ENCODE assay signal across 11 cellular contexts in the genomic region with DNA sequence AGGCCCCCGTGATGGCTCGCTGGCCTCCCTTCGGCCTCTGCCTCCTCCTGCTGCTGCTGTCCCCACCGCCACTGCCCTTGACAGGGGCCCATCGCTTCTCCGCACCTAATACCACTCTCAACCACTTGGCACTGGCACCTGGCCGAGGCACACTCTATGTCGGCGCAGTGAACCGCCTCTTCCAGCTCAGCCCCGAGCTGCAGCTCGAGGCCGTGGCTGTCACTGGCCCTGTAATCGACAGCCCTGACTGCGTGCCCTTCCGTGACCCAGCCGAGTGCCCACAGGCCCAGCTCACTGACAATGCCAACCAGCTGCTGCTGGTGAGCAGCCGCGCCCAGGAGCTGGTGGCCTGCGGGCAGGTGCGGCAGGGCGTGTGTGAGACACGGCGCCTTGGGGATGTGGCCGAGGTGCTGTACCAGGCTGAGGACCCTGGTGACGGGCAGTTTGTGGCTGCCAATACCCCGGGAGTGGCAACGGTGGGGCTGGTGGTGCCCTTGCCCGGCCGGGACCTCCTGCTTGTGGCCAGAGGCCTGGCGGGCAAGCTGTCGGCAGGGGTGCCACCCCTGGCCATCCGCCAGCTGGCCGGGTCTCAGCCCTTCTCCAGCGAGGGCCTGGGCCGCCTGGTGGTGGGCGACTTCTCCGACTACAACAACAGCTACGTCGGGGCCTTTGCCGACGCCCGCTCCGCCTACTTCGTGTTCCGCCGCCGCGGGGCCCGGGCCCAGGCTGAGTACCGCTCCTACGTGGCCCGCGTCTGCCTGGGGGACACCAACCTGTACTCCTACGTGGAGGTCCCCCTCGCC. TPM values are rescaled to one million over a fixed set of nuclear protein-coding genes. Genes with fewer than 3 reads are reported as not detected.
DNase-seq lines count a peak whose midpoint lies in the region; ATAC-seq and TF ChIP-seq lines count a peak whose summit lies in the region.
"Had no signal": no experiment of that assay in that cellular context is flagged by ENCODE, and none has a peak within 500 bp of the region (broad histone marks: within the 10 kb centered on the region; RNA-seq: fewer than 3 reads in every experiment).

No MANE protein-coding gene starts in this region.

- no peak overlapping the region for H3K27ac Mint-ChIP-seq in stimulated activated effector memory CD8-positive, alpha-beta T cell treated with anti-CD3 and anti-CD28 coated beads, Interleukin-12 subunit alpha, Interleukin-12 subunit beta, amount 100 ng/mL, for 72 hours
- H3K27ac Mint-ChIP-seq in osteocyte (ENCODE audit: unreplicated experiment) (no peak overlapping the region), Caco-2 (ENCODE audit: unreplicated experiment) (no peak overlapping the region)

- intact Hi-C loops in Panc1 (cut with micrococcal nuclease; ENCODE audit: unreplicated experiment) (loop anchor here (10.0 kb wide), 2 partner anchors 118 to 158 kb away; a partner anchor contains a TSS), Caco-2 (cut with micrococcal nuclease; ENCODE audit: unreplicated experiment) (no loop called here)

- peaks cover 7% of the 10 kb centered on the region for H3K4me1 Mint-ChIP-seq in stimulated activated effector memory CD8-positive, alpha-beta T cell treated with anti-CD3 and anti-CD28 coated beads, Interleukin-12 subunit alpha, Interleukin-12 subunit beta, amount 100 ng/mL, for 72 hours
- peaks cover 17% of the 10 kb centered on the region for H3K4me1 Mint-ChIP-seq in osteocyte (ENCODE audit: unreplicated experiment)
- H3K4me1 Mint-ChIP-seq in Caco-2 (ENCODE audit: low read depth, unreplicated experiment) = no peaks in the 10 kb centered on the region

- 0 out of 2 replicates have a peak overlapping the region, but pooled peaks have one; percentile 1 for H3K27ac ChIP-seq in Panc1 (ENCODE audit: low read length)

- H3K9me3 Mint-ChIP-seq in stimulated activated effector memory CD8-positive, alpha-beta T cell treated with anti-CD3 and anti-CD28 coated beads, Interleukin-12 subunit alpha, Interleukin-12 subunit beta, amount 100 ng/mL, for 72 hours = no peaks in the 10 kb centered on the region
- no peaks in the 10 kb centered on the region for H3K9me3 Mint-ChIP-seq in osteocyte (ENCODE audit: unreplicated experiment)
- H3K9me3 Mint-ChIP-seq in Caco-2 (ENCODE audit: unreplicated experiment) = no peaks in the 10 kb centered on the region
- H3K9me3 Mint-ChIP-seq: naive thymus-derived CD4-positive, alpha-beta T cell had no signal

- peak; percentile 46 for DNase-seq in activated CD8-positive, alpha-beta memory T cell treated with anti-CD3 and anti-CD28 coated beads, Interleukin-2, amount 50 U/mL, for 48 hours
- no peak for DNase-seq in activated CD8-positive, alpha-beta memory T cell treated with anti-CD3 and anti-CD28 coated beads for 24 hours
- DNase-seq in Panc1 (ENCODE audit: low read depth, low spot score) (no peak), islet precursor cell (peak; percentile 48), osteocyte (ENCODE audit: extremely low spot score, unreplicated experiment) (no peak), Caco-2 (no peak)
- no peak for DNase-seq in stimulated activated effector memory CD8-positive, alpha-beta T cell treated with anti-CD3 and anti-CD28 coated beads, Interleukin-12 subunit alpha, Interleukin-12 subunit beta, amount 100 ng/mL, for 72 hours (ENCODE audit: low spot score in 2 of 2)
- DNase-seq: naive thymus-derived CD4-positive, alpha-beta T cell; NK-92 treated with Interleukin-12 subunit alpha and Interleukin-12 subunit beta, amount 100 ng/mL, for 24 hours; stomach had no signal

- H3K36me3 Mint-ChIP-seq in stimulated activated effector memory CD8-positive, alpha-beta T cell treated with anti-CD3 and anti-CD28 coated beads, Interleukin-12 subunit alpha, Interleukin-12 subunit beta, amount 100 ng/mL, for 72 hours = no peaks in the 10 kb centered on the region
- H3K36me3 Mint-ChIP-seq in osteocyte (ENCODE audit: unreplicated experiment) (no peaks in the 10 kb centered on the region), Caco-2 (ENCODE audit: insufficient read depth, unreplicated experiment) (peaks cover 4% of the 10 kb centered on the region)
- H3K36me3 Mint-ChIP-seq: naive thymus-derived CD4-positive, alpha-beta T cell had no signal

- in situ Hi-C loops in Panc1 (cut with HindIII; ENCODE audit: low pct_unique_long_range_greater_than_20kb, low sequenced_read_pairs) = no loop called here

- H3K27me3 Mint-ChIP-seq in osteocyte (ENCODE audit: unreplicated experiment) (no peaks in the 10 kb centered on the region), Caco-2 (ENCODE audit: insufficient read depth, unreplicated experiment) (no peaks in the 10 kb centered on the region)

- no peaks in the 10 kb centered on the region for H3K9me3 ChIP-seq in Panc1 (ENCODE audit: control insufficient read depth, insufficient read depth, low read depth, low read length)
- no peaks in the 10 kb centered on the region for H3K9me3 ChIP-seq in Caco-2
- H3K9me3 ChIP-seq: stomach had no signal

- H3K27me3 ChIP-seq in Panc1 (ENCODE audit: control insufficient read depth, insufficient read depth, low read length) = no peaks in the 10 kb centered on the region
- H3K27me3 ChIP-seq in Caco-2 (replicated peaks; ENCODE audit: control insufficient read depth, insufficient read depth, low read length) = no peaks in the 10 kb centered on the region

- POLR2A ChIA-PET in Panc1 (lab: Charles Lee) (no interaction called here), Caco-2 (lab: Charles Lee) (no interaction called here)

- TF ChIP-seq CTCF in Panc1 (IDR thresholded peaks at IDR 0.05) = no peak
- no peak for TF ChIP-seq CTCF in osteocyte (IDR thresholded peaks at IDR 0.05)
- TF ChIP-seq CTCF in Caco-2 (IDR thresholded peaks at IDR 0.05; ENCODE audit: insufficient read depth in 1 of 2, low read depth in 1 of 2, low read length in 1 of 2, severe bottlenecking in 1 of 2, unreplicated experiment in 1 of 2) = no peak

- BruUV-seq in Panc1 (replicated peaks; lab: Mats Ljungman, UMichigan) (no TSS peak), Caco-2 (replicated peaks; lab: Mats Ljungman, UMichigan) (no TSS peak)

- H3K36me3 ChIP-seq in Panc1 (ENCODE audit: control insufficient read depth, insufficient read depth, low read length) = no peaks in the 10 kb centered on the region
- no peaks in the 10 kb centered on the region for H3K36me3 ChIP-seq in Caco-2 (ENCODE audit: control insufficient read depth, insufficient read depth, low read length)

- no peak overlapping the region for H3K4me3 ChIP-seq in Panc1 (ENCODE audit: low read depth in 2 of 2, low read length in 2 of 2)
- no peak overlapping the region for H3K4me3 ChIP-seq in Caco-2 (ENCODE audit: low read depth, low read length)

- no peak for ATAC-seq in Panc1
- ATAC-seq in stimulated activated effector memory CD8-positive, alpha-beta T cell treated with anti-CD3 and anti-CD28 coated beads, Interleukin-12 subunit alpha, Interleukin-12 subunit beta, amount 100 ng/mL, for 72 hours = no peak
- no peak for ATAC-seq in HG03565 (IDR thresholded peaks at IDR 0.05; ENCODE audit: unreplicated experiment)

- CTCF ChIA-PET in Panc1 (lab: Charles Lee) (no interaction called here), Caco-2 (lab: Charles Lee) (no interaction called here)

- H3K4me1 ChIP-seq in Panc1 (ENCODE audit: control insufficient read depth, insufficient read depth, low read length) (peaks cover 25% of the 10 kb centered on the region), Caco-2 (no peaks in the 10 kb centered on the region)

- peak overlapping the region; percentile 29 for H3K4me3 Mint-ChIP-seq in stimulated activated effector memory CD8-positive, alpha-beta T cell treated with anti-CD3 and anti-CD28 coated beads, Interleukin-12 subunit alpha, Interleukin-12 subunit beta, amount 100 ng/mL, for 72 hours
- H3K4me3 Mint-ChIP-seq in osteocyte (ENCODE audit: unreplicated experiment) = no peak overlapping the region
- no peak overlapping the region for H3K4me3 Mint-ChIP-seq in Caco-2 (ENCODE audit: unreplicated experiment)

RNA-seq across cellular contexts. Expression of a gene that starts 3.0 kb away (rescaled TPM):
- total RNA-seq in Panc1 (2021; ENCODE audit: unreplicated experiment) (14.3 TPM), osteocyte (8.7 and 9.1 TPM in 2 replicates), Caco-2 (2022) (0.16 TPM in 1 of 2 replicates, not detected in the other)
- 23.9 TPM for polyA plus RNA-seq in Panc1 (2012; ENCODE audit: insufficient read length)
- polyA plus RNA-seq: naive thymus-derived CD4-positive, alpha-beta T cell had no signal

RNA-seq across cellular contexts. Expression of a gene that starts 13.8 kb away (rescaled TPM):
- total RNA-seq in Panc1 (2021; ENCODE audit: unreplicated experiment) = 1.6 TPM
- 2.6 TPM for polyA plus RNA-seq in Panc1 (2012; ENCODE audit: insufficient read length)
- total RNA-seq in osteocyte = not detected in 2 replicates
- total RNA-seq in Caco-2 (2022) = not detected in 2 replicates
- total RNA-seq: naive thymus-derived CD4-positive, alpha-beta T cell had no signal
- polyA plus RNA-seq: naive thymus-derived CD4-positive, alpha-beta T cell had no signal

RNA-seq across cellular contexts. Expression of a gene that starts 27.1 kb away (rescaled TPM):
- total RNA-seq in Panc1 (2021; ENCODE audit: unreplicated experiment) = 89.4 TPM
- polyA plus RNA-seq in Panc1 (2012; ENCODE audit: insufficient read length) = 205 TPM
- 63.5 and 64.8 TPM in 2 replicates for total RNA-seq in osteocyte
- total RNA-seq in Caco-2 (2022) = 53.3 and 54.0 TPM in 2 replicates

RNA-seq across cellular contexts. Expression of a gene that starts 27.4 kb away (rescaled TPM):
- total RNA-seq in Panc1 (2021; ENCODE audit: unreplicated experiment) (504 TPM), osteocyte (287 and 297 TPM in 2 replicates), Caco-2 (2022) (353 and 373 TPM in 2 replicates)
- 706 TPM for polyA plus RNA-seq in Panc1 (2012; ENCODE audit: insufficient read length)

RNA-seq across cellular contexts. Expression of a gene that starts 42.4 kb away (rescaled TPM):
- total RNA-seq in Panc1 (2021; ENCODE audit: unreplicated experiment) (86.6 TPM), osteocyte (19.7 and 22.3 TPM in 2 replicates), Caco-2 (2022) (4.3 and 4.5 TPM in 2 replicates)
- 81.6 TPM for polyA plus RNA-seq in Panc1 (2012; ENCODE audit: insufficient read length)

Comparison
In these comparisons a context has a peak if more than half of its experiments do, and no peak if none do; other contexts are left out.
1. DNase-seq: peak in activated CD8-positive, alpha-beta memory T cell treated with anti-CD3 and anti-CD28 coated beads, Interleukin-2, amount 50 U/mL, for 48 hours (single experiment) and islet precursor cell (single experiment); none in activated CD8-positive, alpha-beta memory T cell treated with anti-CD3 and anti-CD28 coated beads for 24 hours (single experiment), Panc1 (single experiment), stimulated activated effector memory CD8-positive, alpha-beta T cell treated with anti-CD3 and anti-CD28 coated beads, Interleukin-12 subunit alpha, Interleukin-12 subunit beta, amount 100 ng/mL, for 72 hours (0 of 2), osteocyte (single experiment) and Caco-2 (0 of 2).